12 cellular contexts compared by ENCODE assay signal in genomic region chr20:4875578-4876067, GRCh38. TPM values are rescaled to one million over a fixed set of nuclear protein-coding genes. Genes with fewer than 3 reads are reported as not detected.
A peak's percentile ranks its signal among the peaks of the same experiment; 100 is the strongest.
DNase-seq lines count a peak whose midpoint lies in the region; ATAC-seq and TF ChIP-seq lines count a peak whose summit lies in the region.
"Had no signal": no experiment of that assay in that cellular context is flagged by ENCODE, and none has a peak within 500 bp of the region (broad histone marks: within the 10 kb centered on the region; RNA-seq: fewer than 3 reads in every experiment).

No MANE protein-coding gene starts in this region.

- H3K4me3 ChIP-seq in breast epithelium: no peak overlapping the region
- H3K4me3 ChIP-seq: skin epidermis had no signal

- TF ChIP-seq POLR2A in breast epithelium (IDR thresholded peaks at IDR 0.05): no peak

- ATAC-seq in esophagus mucosa: peak; percentile 60
- no peak for ATAC-seq in HG02678 (IDR thresholded peaks at IDR 0.05; ENCODE audit: unreplicated experiment)

- no peak for TF ChIP-seq CTCF in breast epithelium (IDR thresholded peaks at IDR 0.05)

- H3K27me3 ChIP-seq in breast epithelium: no peaks in the 10 kb centered on the region

- H3K36me3 ChIP-seq in breast epithelium: peaks cover 8% of the 10 kb centered on the region

- H3K9me3 ChIP-seq in breast epithelium: no peaks in the 10 kb centered on the region

- no peak overlapping the region for H3K27ac ChIP-seq in breast epithelium
- H3K27ac ChIP-seq: HL-60, skin epidermis had no signal

- no peaks in the 10 kb centered on the region for H3K4me1 ChIP-seq in breast epithelium

- intact Hi-C loops in breast epithelium (cut with DNase I; ENCODE audit: low total_unique reads): no loop called here

- DNase-seq in D341Med (ENCODE audit: low spot score) (peak; percentile 73), NCI-H1092 treated with DMSO at 0.1 percent for 48 hours (lab: John Stamatoyannopoulos, UW) (peak; percentile 97), NCI-H446 treated with DMSO at 0.1 percent for 48 hours (lab: John Stamatoyannopoulos, UW) (peak; percentile 85), breast epithelium (ENCODE audit: low spot score in 2 of 2) (no peak), pons (ENCODE audit: low spot score) (no peak)
- DNase-seq in activated naive CD4-positive, alpha-beta T cell treated with Interleukin-2 at 50 U/mL for 16 hours: no peak
- DNase-seq: amniotic stem cell, NCI-H226 had no signal

RNA-seq across cellular contexts. Expression of gene RASSF2, which starts 52.2 kb away (rescaled TPM):
- total RNA-seq in esophagus mucosa: 1.6 TPM
- total RNA-seq in breast epithelium: 10 to 100 TPM in 2 of 3 donors, 1 to 10 TPM in 1; 9.5 to 38.6 (median 16.0) TPM

Comparison
In these comparisons a context has a peak if more than half of its experiments do, and no peak if none do; other contexts are left out.
1. DNase-seq: peak in D341Med (single experiment), NCI-H1092 treated with DMSO at 0.1 percent for 48 hours (single experiment) and NCI-H446 treated with DMSO at 0.1 percent for 48 hours (single experiment); none in breast epithelium (0 of 2), pons (single experiment) and activated naive CD4-positive, alpha-beta T cell treated with Interleukin-2 at 50 U/mL for 16 hours (single experiment).